ENCODE assay signal across 8 cellular contexts in genomic region chr5:177378884-177379883, GRCh38. TPM values are rescaled to one million over a fixed set of nuclear protein-coding genes. Genes with fewer than 3 reads are reported as not detected.
DNase-seq lines count a peak whose midpoint lies in the region; ATAC-seq and TF ChIP-seq lines count a peak whose summit lies in the region.

No MANE protein-coding gene starts in this region.

- TSS peak; percentile 65 for BruUV-seq in Calu3 (replicated peaks; lab: Mats Ljungman, UMichigan)

- H3F3A ChIP-seq in GM23338 (replicated peaks; ENCODE audit: low read depth), result no peaks in the 10 kb centered on the region

- CTCF ChIA-PET in Calu3 (lab: Charles Lee), result interaction anchor here (0.6 to 3.2 kb wide), 11 partner anchors 9 to 292 kb away, joined by 3 to 56 read pairs (median 5); partner anchors contain the start of gene LMAN2

- TF ChIP-seq CTCF in Calu3 (IDR thresholded peaks at IDR 0.05; ENCODE audit: unreplicated experiment) (no peak), GM23338 (conservative IDR thresholded peaks at IDR 0.05; ENCODE audit: low read depth in 2 of 2) (no peak)

- intact Hi-C loops in Calu3 (cut with micrococcal nuclease; ENCODE audit: unreplicated experiment), result no loop called here

- H3K27me3 ChIP-seq in GM23338 (ENCODE audit: insufficient read depth), result no peaks in the 10 kb centered on the region

- no peaks in the 10 kb centered on the region for H3K36me3 ChIP-seq in GM23338 (ENCODE audit: insufficient read depth)

- no peaks in the 10 kb centered on the region for H3K79me2 ChIP-seq in GM23338 (replicated peaks; ENCODE audit: insufficient read depth)

- no peak for ATAC-seq in GM23338
- peak; percentile 90 for ATAC-seq in SK-N-SH treated with all-trans-retinoic acid at 6 μM for 48 hours

- H4K20me1 ChIP-seq in GM23338 (replicated peaks; ENCODE audit: insufficient read depth), result no peaks in the 10 kb centered on the region

- H3K9me3 Mint-ChIP-seq in Calu3 (ENCODE audit: low read depth, unreplicated experiment) (no peaks in the 10 kb centered on the region), GM23338 (no peaks in the 10 kb centered on the region)

- no peak overlapping the region for H2AFZ ChIP-seq in GM23338

- no peak overlapping the region for H3K27ac ChIP-seq in GM23338 (ENCODE audit: low read depth)

- H3K27me3 Mint-ChIP-seq in Calu3 (ENCODE audit: unreplicated experiment) (no peaks in the 10 kb centered on the region), GM23338 (ENCODE audit: insufficient read depth, low read depth, poor library complexity) (peaks cover 24% of the 10 kb centered on the region)

- H3K4me1 Mint-ChIP-seq in Calu3 (ENCODE audit: low read depth, unreplicated experiment) (peaks cover 49% of the 10 kb centered on the region), GM23338 (peaks cover 13% of the 10 kb centered on the region)

- H3K4me2 ChIP-seq in GM23338, result no peak overlapping the region

- DNase-seq in Calu3 (peak; percentile 67), GM23338 (ENCODE audit: low spot score) (no peak), glomerular visceral epithelial cell (ENCODE audit: extremely low spot score) (peak; percentile 85), foreskin melanocyte (no peak), SKM-1 (lab: John Stamatoyannopoulos, UW; ENCODE audit: unreplicated experiment) (no peak), NCI-H748 (lab: John Stamatoyannopoulos, UW; ENCODE audit: unreplicated experiment) (no peak), SKM-1 treated with dmso at 0.1 percent for 144 hours (lab: John Stamatoyannopoulos, UW; ENCODE audit: unreplicated experiment) (no peak)

- peak overlapping the region; percentile 90 for H3K27ac Mint-ChIP-seq in Calu3 (ENCODE audit: unreplicated experiment)
- H3K27ac Mint-ChIP-seq in GM23338, result 0 out of 2 replicates have a peak overlapping the region, but pooled peaks have one; percentile 14

- no peaks in the 10 kb centered on the region for H3K9me2 ChIP-seq in GM23338 (ENCODE audit: insufficient read depth)

- no peak overlapping the region for H3K4me3 ChIP-seq in GM23338

- 0 out of 2 replicates have a peak, but pooled peaks cover 2% of the 10 kb centered on the region for H3K4me1 ChIP-seq in GM23338 (ENCODE audit: insufficient read depth)

- H3K36me3 Mint-ChIP-seq in Calu3 (ENCODE audit: insufficient read depth, unreplicated experiment), result peaks cover 22% of the 10 kb centered on the region
- no peaks in the 10 kb centered on the region for H3K36me3 Mint-ChIP-seq in GM23338 (ENCODE audit: low read depth)

- H3K4me3 Mint-ChIP-seq in Calu3 (ENCODE audit: low read depth, unreplicated experiment) (peak overlapping the region; percentile 49), GM23338 (no peak overlapping the region)

TF ChIP-seq in GM23338, 12 proteins besides CTCF, POLR2A, EP300 and RAD21 (continues in another document):
- no peak for TF ChIP-seq EZH2 (IDR thresholded peaks at IDR 0.05; ENCODE audit: low read depth, unreplicated experiment)
- no peak for TF ChIP-seq JUNB (IDR thresholded peaks at IDR 0.05; ENCODE audit: unreplicated experiment)
- no peak for TF ChIP-seq POLR2AphosphoS5 (IDR thresholded peaks at IDR 0.05; ENCODE audit: low read depth)
- TF ChIP-seq EZH2phosphoT487 (IDR thresholded peaks at IDR 0.05; ENCODE audit: unreplicated experiment), result no peak
- no peak for TF ChIP-seq ETS1 (IDR thresholded peaks at IDR 0.05)
- no peak for TF ChIP-seq ZNF331 (CRISPR knock-in tag; IDR thresholded peaks at IDR 0.05; ENCODE audit: low read depth)
- TF ChIP-seq ZNF114 (CRISPR knock-in tag; IDR thresholded peaks at IDR 0.05), result no peak

TF ChIP-seq in SK-N-SH treated with all-trans-retinoic acid at 6 μM for 48 hours, 23 proteins besides CTCF, POLR2A, EP300 and RAD21:
- TF ChIP-seq POU6F1 (CRISPR knock-in tag; IDR thresholded peaks at IDR 0.05; ENCODE audit: borderline replicate concordance, low read depth) (no peak), ESRRG (CRISPR knock-in tag; IDR thresholded peaks at IDR 0.05) (no peak), TOX (CRISPR knock-in tag; IDR thresholded peaks at IDR 0.05; ENCODE audit: borderline replicate concordance) (no peak), BACH2 (CRISPR knock-in tag; IDR thresholded peaks at IDR 0.05; ENCODE audit: borderline replicate concordance) (no peak), RARB (CRISPR knock-in tag; IDR thresholded peaks at IDR 0.05) (no peak)

RNA-seq across cellular contexts. Expression of gene SLC34A1, which starts 5.0 kb away (rescaled TPM):
- total RNA-seq in Calu3 (2022), result 0.19 and 0.64 TPM in 2 replicates
- 0.31 TPM in 1 of 2 replicates, not detected in the other for total RNA-seq in GM23338 (2014; rRNA removed; shearing (Covaris generic))
- not detected in 2 replicates for polyA plus RNA-seq in GM23338 (2016; fragmentation: Nextera tagmentation; extraction: Ambion mirVana)

RNA-seq across cellular contexts. Expression of gene PFN3, which starts 21.3 kb away (rescaled TPM):
- not detected in 2 replicates for total RNA-seq in Calu3 (2022)
- 1.9 TPM in 1 of 2 replicates, not detected in the other for total RNA-seq in GM23338 (2014; rRNA removed; shearing (Covaris generic))
- 2.0 and 3.1 TPM in 2 replicates for polyA plus RNA-seq in GM23338 (2016; fragmentation: Nextera tagmentation; extraction: Ambion mirVana)

RNA-seq across cellular contexts. Expression of gene RGS14, which starts 21.5 kb away (rescaled TPM):
- 12.9 and 13.0 TPM in 2 replicates for total RNA-seq in Calu3 (2022)
- total RNA-seq in GM23338 (2014; rRNA removed; shearing (Covaris generic)), result 37.9 and 39.3 TPM in 2 replicates
- polyA plus RNA-seq in GM23338 (2016; fragmentation: Nextera tagmentation; extraction: Ambion mirVana), result 23.5 and 24.8 TPM in 2 replicates

RNA-seq across cellular contexts. Expression of gene LMAN2, which starts 27.7 kb away (rescaled TPM):
- 278 and 305 TPM in 2 replicates for total RNA-seq in Calu3 (2022)
- 220 and 227 TPM in 2 replicates for total RNA-seq in GM23338 (2014; rRNA removed; shearing (Covaris generic))
- 145 and 153 TPM in 2 replicates for polyA plus RNA-seq in GM23338 (2016; fragmentation: Nextera tagmentation; extraction: Ambion mirVana)

RNA-seq across cellular contexts. Expression of gene F12, which starts 30.2 kb away (rescaled TPM):
- 14.3 and 20.2 TPM in 2 replicates for total RNA-seq in Calu3 (2022)
- 2.6 and 2.9 TPM in 2 replicates for total RNA-seq in GM23338 (2014; rRNA removed; shearing (Covaris generic))
- 8.0 and 8.1 TPM in 2 replicates for polyA plus RNA-seq in GM23338 (2016; fragmentation: Nextera tagmentation; extraction: Ambion mirVana)

Comparison
In these comparisons a context has a peak if more than half of its experiments do, and no peak if none do; other contexts are left out.
1. DNase-seq: peak in Calu3 (single experiment) and glomerular visceral epithelial cell (single experiment); none in GM23338 (single experiment), foreskin melanocyte (single experiment), SKM-1 (single experiment), NCI-H748 (single experiment) and SKM-1 treated with dmso at 0.1 percent for 144 hours (single experiment).